In genomic region chr4:179095585-179096228, GRCh38 we compare ENCODE assay signal across 13 cellular contexts.
A peak's percentile ranks its signal among the peaks of the same experiment; 100 is the strongest.
DNase-seq lines count a peak whose midpoint lies in the region; ATAC-seq, FAIRE-seq and TF ChIP-seq lines count a peak whose summit lies in the region.
"Had no signal": no experiment of that assay in that cellular context is flagged by ENCODE, and none has a peak within 500 bp of the region (broad histone marks: within the 10 kb centered on the region; RNA-seq: fewer than 3 reads in every experiment).

No MANE protein-coding gene starts in this region.

- H2AFZ ChIP-seq in HCT116 (ENCODE audit: low read depth, low read length, poor library complexity, severe bottlenecking) = no peak overlapping the region

- ATAC-seq in A549 = no peak
- ATAC-seq in HCT116 = no peak
- no peak for ATAC-seq in GM21576 (IDR thresholded peaks at IDR 0.05; ENCODE audit: unreplicated experiment)

- TF ChIP-seq CTCF in A549 (IDR thresholded peaks at IDR 0.05) = no peak
- no peak for TF ChIP-seq CTCF in HCT116 (IDR thresholded peaks at IDR 0.05 in 2 of 3, conservative IDR thresholded peaks at IDR 0.05 in 1 of 3; ENCODE audit: borderline replicate concordance in 1 of 3, insufficient read depth in 1 of 3, low read depth in 2 of 3, low read length in 2 of 3)

- H3K27me3 ChIP-seq in HCT116 (ENCODE audit: insufficient read depth, low read length) = no peaks in the 10 kb centered on the region
- H3K27me3 ChIP-seq in MG63 = no peaks in the 10 kb centered on the region
- H3K27me3 ChIP-seq: neutrophil had no signal

- no TSS peak for BruUV-seq in HCT116 (replicated peaks; lab: Mats Ljungman, UMichigan)

- no peak for TF ChIP-seq POLR2A in A549 (IDR thresholded peaks at IDR 0.05; ENCODE audit: low read length)
- no peak for TF ChIP-seq POLR2A in HCT116 (IDR thresholded peaks at IDR 0.05; ENCODE audit: borderline replicate concordance, extremely low read depth, insufficient read depth, insufficient read length)

- peaks cover 4% of the 10 kb centered on the region; the same call in 1 of the 2 replicates for H3K9me2 ChIP-seq in HCT116 (ENCODE audit: insufficient read depth)

- DNase-seq in A549 (ENCODE audit: low read depth in 1 of 2, low spot score in 1 of 2) (peak in 1 of 2 experiments; percentile 3), HCT116 (ENCODE audit: low read depth, low spot score) (no peak), SK-N-MC (ENCODE audit: low read depth, low spot score) (peak; percentile 22), glomerular visceral epithelial cell (ENCODE audit: extremely low spot score) (peak; percentile 56), caudate nucleus (lab: John Stamatoyannopoulos, UW) (no peak), MG63 (no peak), NCI-H345 treated with DMSO at 0.1 percent for 48 hours (lab: John Stamatoyannopoulos, UW; ENCODE audit: unreplicated experiment) (no peak)
- DNase-seq: activated naive CD4-positive, alpha-beta T cell treated with anti-CD3 and anti-CD28 coated beads, Interleukin-2, amount 50 U/mL, for 16 hours; CD4-positive, alpha-beta T cell; NCI-H1105 treated with DMSO at 0.1 percent for 48 hours; stimulated activated CD4-positive, alpha-beta T cell treated with anti-CD3 and anti-CD28 coated beads, Interleukin-2, amount 100 ng/mL, for 48 hours had no signal

- H3K36me3 ChIP-seq in HCT116 (ENCODE audit: control insufficient read depth in 1 of 2, insufficient read depth in 2 of 2, low read length in 2 of 2) (no peaks in the 10 kb centered on the region), SK-N-MC (ENCODE audit: insufficient read depth, low read length) (no peaks in the 10 kb centered on the region), MG63 (no peaks in the 10 kb centered on the region)
- H3K36me3 ChIP-seq: neutrophil had no signal

- H3K27ac ChIP-seq in A549 (no peak overlapping the region), HCT116 (ENCODE audit: low read depth, low read length) (no peak overlapping the region), SK-N-MC (no peak overlapping the region), caudate nucleus (ENCODE audit: low read depth, low read length) (no peak overlapping the region)
- H3K27ac ChIP-seq: neutrophil had no signal

- no peaks in the 10 kb centered on the region for H3K79me2 ChIP-seq in HCT116 (ENCODE audit: insufficient read depth, low read length)

- no peak for FAIRE-seq in A549 (lab: Jason Lieb, UNC)

- H3K4me2 ChIP-seq in A549 = no peak overlapping the region
- H3K4me2 ChIP-seq in HCT116 (ENCODE audit: low read length) = no peak overlapping the region

- intact Hi-C loops in HCT116 (cut with micrococcal nuclease) = no loop called here

- H3K9me3 ChIP-seq in A549 (no peaks in the 10 kb centered on the region), HCT116 (ENCODE audit: control insufficient read depth in 1 of 2, insufficient read depth in 1 of 2, low read depth in 1 of 2, low read length in 2 of 2) (no peaks in the 10 kb centered on the region), SK-N-MC (ENCODE audit: low read depth, low read length) (no peaks in the 10 kb centered on the region), MG63 (no peaks in the 10 kb centered on the region)
- H3K9me3 ChIP-seq: neutrophil had no signal

- POLR2A ChIA-PET in A549 (lab: Yijun Ruan, JAX) = interaction anchor here (0.5 kb wide), 1 partner anchor 1300 kb away, joined by 5 read pairs; no protein-coding TSS in a partner anchor
- POLR2A ChIA-PET in HCT116 (lab: Charles Lee) = no interaction called here

- no peak for TF ChIP-seq RAD21 in A549 (conservative IDR thresholded peaks at IDR 0.05 in 1 of 2, IDR thresholded peaks at IDR 0.05 in 1 of 2)
- TF ChIP-seq RAD21 in HCT116 (IDR thresholded peaks at IDR 0.05; ENCODE audit: low read depth) = no peak

- 0% methylated on average over 4 of the region's 4 CpGs for WGBS in A549 (ENCODE audit: missing lambda C conversion rate)

- TF ChIP-seq EP300 in A549 (IDR thresholded peaks at IDR 0.05) = no peak

- RAD21 ChIA-PET in HCT116 (lab: Charles Lee; ENCODE audit: low non-redundant PET in 1 of 2, low total read pairs in 2 of 2, uncharacterized antibody in 2 of 2, unreplicated experiment in 2 of 2) = no interaction called here

- H3K4me1 ChIP-seq in A549 (no peaks in the 10 kb centered on the region), HCT116 (ENCODE audit: control insufficient read depth in 1 of 2, insufficient read depth in 2 of 2, low read length in 2 of 2) (no peaks in the 10 kb centered on the region)

- no peak overlapping the region for H3K9ac ChIP-seq in HCT116 (ENCODE audit: low read length)
- H3K9ac ChIP-seq in SK-N-MC (ENCODE audit: insufficient read length) = no peak overlapping the region

- H3K4me3 ChIP-seq in A549 = no peak overlapping the region
- no peak overlapping the region for H3K4me3 ChIP-seq in HCT116 (replicated peaks in 1 of 2; ENCODE audit: low read depth in 1 of 2, low read length in 2 of 2)
- no peak overlapping the region for H3K4me3 ChIP-seq in SK-N-MC
- H3K4me3 ChIP-seq in MG63 = no peak overlapping the region

- CTCF ChIA-PET in A549 (lab: Yijun Ruan, JAX) = no interaction called here
- CTCF ChIA-PET in HCT116 (lab: Charles Lee) = interaction anchor here (0.7 kb wide), 1 partner anchor 29 kb away, joined by 4 read pairs; no protein-coding TSS in a partner anchor

- no peaks in the 10 kb centered on the region; the same call in 1 of the 2 replicates for H4K20me1 ChIP-seq in HCT116 (ENCODE audit: insufficient read depth)

TF ChIP-seq in A549, 52 proteins besides CTCF, POLR2A, EP300 and RAD21:
- no peak for TF ChIP-seq MAZ (IDR thresholded peaks at IDR 0.05; ENCODE audit: borderline replicate concordance, low read depth, low read length)
- TF ChIP-seq REST (IDR thresholded peaks at IDR 0.05) = peak; percentile 70
- TF ChIP-seq CEBPB (IDR thresholded peaks at IDR 0.05) = no peak
- no peak for TF ChIP-seq HES2 (IDR thresholded peaks at IDR 0.05)
- no peak for TF ChIP-seq GATA3 (IDR thresholded peaks at IDR 0.05; ENCODE audit: borderline replicate concordance)
- TF ChIP-seq KDM1A (IDR thresholded peaks at IDR 0.05; ENCODE audit: low read depth) = no peak

TF ChIP-seq in HCT116, 20 proteins besides CTCF, POLR2A, EP300 and RAD21:
- TF ChIP-seq REST (IDR thresholded peaks at IDR 0.05; ENCODE audit: low read depth) = peak; percentile 82
- TF ChIP-seq EZH2 (IDR thresholded peaks at IDR 0.05) = no peak

Comparison
In these comparisons a context has a peak if more than half of its experiments do, and no peak if none do; other contexts are left out.
1. DNase-seq: peak in SK-N-MC (single experiment) and glomerular visceral epithelial cell (single experiment); none in HCT116 (single experiment), caudate nucleus (0 of 61), MG63 (single experiment) and NCI-H345 treated with DMSO at 0.1 percent for 48 hours (single experiment).
2. Of the 6 proteins assayed by ChIP-seq in both A549 and HCT116: peak only in A549: none; only in HCT116: none; in both: REST; in neither: 5.